ENCODE assay signal across 8 cellular contexts in the genomic region with DNA sequence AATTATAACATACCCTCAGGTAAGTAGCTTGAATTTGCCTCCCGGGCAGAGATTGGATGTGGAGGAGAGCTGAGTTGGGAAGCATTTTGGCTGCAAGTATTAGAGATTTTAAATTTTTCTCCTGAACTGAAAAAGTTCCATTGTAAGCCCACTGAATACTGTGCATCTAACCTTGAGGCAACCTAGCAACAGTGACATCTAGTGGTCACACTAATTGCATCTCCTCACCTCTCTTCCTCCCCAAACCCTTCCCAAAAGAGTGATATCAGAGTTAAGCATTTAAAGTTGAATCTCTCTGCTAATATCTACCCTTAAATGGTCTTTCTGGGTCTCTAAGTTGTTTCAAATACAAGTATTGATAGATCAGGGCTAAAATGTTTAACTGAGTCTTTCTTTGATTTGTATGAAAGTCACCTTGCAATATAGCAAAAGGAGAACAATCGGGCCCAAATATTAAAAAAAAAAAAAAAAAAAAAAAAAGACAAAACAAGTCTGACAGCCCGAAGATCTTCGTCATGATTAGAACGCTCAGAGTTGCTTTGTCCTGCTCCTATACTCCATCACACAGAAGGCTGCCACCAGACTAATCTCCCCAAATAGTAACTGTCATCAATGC. TPM values are rescaled to one million over a fixed set of nuclear protein-coding genes. Genes with fewer than 3 reads are reported as not detected.
DNase-seq lines count a peak whose midpoint lies in the region; ATAC-seq and TF ChIP-seq lines count a peak whose summit lies in the region.

No MANE protein-coding gene starts in this region.

- in situ Hi-C loops in astrocyte of the spinal cord (cut with HindIII; ENCODE audit: low sequenced_read_pairs) = no loop called here

- peak; percentile 70 for TF ChIP-seq CTCF in astrocyte of the spinal cord (IDR thresholded peaks at IDR 0.05; ENCODE audit: low read depth, low read length)

- no peak overlapping the region for H3K4me3 Mint-ChIP-seq in stimulated activated effector memory CD8-positive, alpha-beta T cell treated with anti-CD3 and anti-CD28 coated beads, Interleukin-12 subunit alpha, Interleukin-12 subunit beta, amount 100 ng/mL, for 72 hours

- no peaks in the 10 kb centered on the region for H3K36me3 Mint-ChIP-seq in stimulated activated effector memory CD8-positive, alpha-beta T cell treated with anti-CD3 and anti-CD28 coated beads, Interleukin-12 subunit alpha, Interleukin-12 subunit beta, amount 100 ng/mL, for 72 hours

- H3K27ac Mint-ChIP-seq in stimulated activated effector memory CD8-positive, alpha-beta T cell treated with anti-CD3 and anti-CD28 coated beads, Interleukin-12 subunit alpha, Interleukin-12 subunit beta, amount 100 ng/mL, for 72 hours = no peak overlapping the region

- ATAC-seq in GM19023 (IDR thresholded peaks at IDR 0.05; ENCODE audit: unreplicated experiment) (peak; percentile 88), HG03432 (IDR thresholded peaks at IDR 0.05; ENCODE audit: unreplicated experiment) (peak; percentile 92), HG02840 (IDR thresholded peaks at IDR 0.05; ENCODE audit: low FRiP score, unreplicated experiment) (no peak)
- ATAC-seq in stimulated activated effector memory CD8-positive, alpha-beta T cell treated with anti-CD3 and anti-CD28 coated beads, Interleukin-12 subunit alpha, Interleukin-12 subunit beta, amount 100 ng/mL, for 72 hours = peak; percentile 61

- H3K9me3 Mint-ChIP-seq in stimulated activated effector memory CD8-positive, alpha-beta T cell treated with anti-CD3 and anti-CD28 coated beads, Interleukin-12 subunit alpha, Interleukin-12 subunit beta, amount 100 ng/mL, for 72 hours = no peaks in the 10 kb centered on the region

- H3K4me1 Mint-ChIP-seq in stimulated activated effector memory CD8-positive, alpha-beta T cell treated with anti-CD3 and anti-CD28 coated beads, Interleukin-12 subunit alpha, Interleukin-12 subunit beta, amount 100 ng/mL, for 72 hours = no peaks in the 10 kb centered on the region

- no peak overlapping the region for H3K4me3 ChIP-seq in astrocyte of the spinal cord (ENCODE audit: low read depth, low read length)

- DNase-seq in D341Med (ENCODE audit: low spot score) = peak; percentile 62
- peak; percentile 49 for DNase-seq in NCI-H460 (ENCODE audit: extremely low read depth, low read depth)
- DNase-seq in astrocyte of the spinal cord (ENCODE audit: low read depth, low spot score) = peak; percentile 48
- DNase-seq in iPS DF 19.7 (ENCODE audit: low read depth, low spot score) = peak; percentile 38
- no peak for DNase-seq in stimulated activated effector memory CD8-positive, alpha-beta T cell treated with anti-CD3 and anti-CD28 coated beads, Interleukin-12 subunit alpha, Interleukin-12 subunit beta, amount 100 ng/mL, for 72 hours (ENCODE audit: low spot score in 2 of 2)

RNA-seq across cellular contexts. Expression of a gene that starts 40.4 kb away (rescaled TPM):
- not detected in 2 replicates for total RNA-seq in NCI-H460 (2014; rRNA removed; shearing (Covaris generic))
- not detected in 2 replicates for polyA plus RNA-seq in NCI-H460 (2014; cell fraction: nucleus; rRNA removed)

RNA-seq across cellular contexts. Expression of a gene that starts 52.4 kb away (rescaled TPM):
- total RNA-seq in NCI-H460 (2014; rRNA removed; shearing (Covaris generic)) = 30.5 and 37.3 TPM in 2 replicates
- 38.1 and 48.8 TPM in 2 replicates for polyA plus RNA-seq in NCI-H460 (2014; cell fraction: nucleus; rRNA removed)

RNA-seq across cellular contexts. Expression of a gene that starts 59.7 kb away (rescaled TPM):
- 0.12 and 0.17 TPM in 2 replicates for total RNA-seq in NCI-H460 (2014; rRNA removed; shearing (Covaris generic))
- polyA plus RNA-seq in NCI-H460 (2014; cell fraction: nucleus; rRNA removed) = 0.32 and 0.47 TPM in 2 replicates

Comparison
In these comparisons a context has a peak if more than half of its experiments do, and no peak if none do; other contexts are left out.
1. DNase-seq: peak in D341Med (single experiment), NCI-H460 (single experiment), astrocyte of the spinal cord (single experiment) and iPS DF 19.7 (single experiment); none in stimulated activated effector memory CD8-positive, alpha-beta T cell treated with anti-CD3 and anti-CD28 coated beads, Interleukin-12 subunit alpha, Interleukin-12 subunit beta, amount 100 ng/mL, for 72 hours (0 of 2).